8 cellular contexts compared by ENCODE assay signal in the genomic region with DNA sequence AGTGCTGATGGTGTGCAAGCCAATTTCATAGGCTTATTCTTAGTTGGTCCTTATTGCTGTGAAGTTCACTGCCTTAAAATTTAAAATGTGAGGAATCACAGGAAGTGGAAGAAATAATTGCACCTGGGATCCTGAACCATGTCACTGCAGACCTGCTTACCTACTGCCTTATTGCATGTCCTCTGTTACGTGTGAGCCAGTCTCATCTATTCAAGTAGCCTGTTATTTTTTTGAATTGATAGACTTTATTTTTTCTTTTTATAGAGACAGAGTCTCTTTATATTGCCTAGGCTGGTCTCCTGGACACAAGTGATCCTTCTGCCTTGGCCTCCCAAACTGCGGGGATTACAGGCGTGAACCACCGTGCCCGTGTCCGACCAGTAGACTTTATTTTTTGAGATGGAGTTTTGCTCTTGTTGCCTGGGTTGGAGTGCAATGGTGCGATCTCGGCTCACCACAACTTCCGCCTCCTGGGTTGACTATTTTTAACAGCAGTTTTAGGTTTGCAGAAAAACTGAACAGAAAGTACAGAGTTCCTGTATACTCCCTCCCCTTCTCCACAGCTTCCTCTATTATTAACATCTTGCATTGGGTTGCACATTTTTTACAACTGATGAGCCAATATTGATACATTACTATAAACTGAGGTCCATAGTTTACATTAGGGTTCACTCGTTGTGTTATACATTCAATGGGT. TPM values are rescaled to one million over a fixed set of nuclear protein-coding genes. Genes with fewer than 3 reads are reported as not detected.
A peak's percentile ranks its signal among the peaks of the same experiment; 100 is the strongest.
DNase-seq lines count a peak whose midpoint lies in the region; ATAC-seq and TF ChIP-seq lines count a peak whose summit lies in the region.

No MANE protein-coding gene starts in this region.

- intact Hi-C loops in dendritic cell treated with granulocyte-macrophage colony-stimulating factor and Interleukin-4, amounts not matched to agents 40 ng/mL and 50 ng/mL, for 4 days (cut with micrococcal nuclease): loop anchor here (5.0 kb wide), 1 partner anchor 165 kb away; no protein-coding TSS in a partner anchor

- peaks cover 83% of the 10 kb centered on the region for H3K27me3 ChIP-seq in OCI-LY3 (ENCODE audit: low read depth, low read length)

- H3K4me1 Mint-ChIP-seq in dendritic cell treated with granulocyte-macrophage colony-stimulating factor and Interleukin-4, amounts not matched to agents 40 ng/mL and 50 ng/mL, for 4 days (ENCODE audit: low read depth): peaks cover 79% of the 10 kb centered on the region

- peak overlapping the region; percentile 56 for H3K4me2 ChIP-seq in OCI-LY3 (ENCODE audit: low read length)

- no peak overlapping the region for H3K9ac ChIP-seq in OCI-LY3 (ENCODE audit: low read length)

- peak overlapping the region; percentile 46 for H3K4me3 Mint-ChIP-seq in dendritic cell treated with granulocyte-macrophage colony-stimulating factor and Interleukin-4, amounts not matched to agents 40 ng/mL and 50 ng/mL, for 4 days

- H3K4me1 ChIP-seq in OCI-LY3 (ENCODE audit: low read length): peaks cover 29% of the 10 kb centered on the region

- ATAC-seq in GM18870 (IDR thresholded peaks at IDR 0.05; ENCODE audit: unreplicated experiment) (peak; percentile 94), HG02852 (IDR thresholded peaks at IDR 0.05; ENCODE audit: unreplicated experiment) (peak; percentile 96)

- no peak for TF ChIP-seq CTCF in OCI-LY3 (IDR thresholded peaks at IDR 0.05; ENCODE audit: low read depth, low read length)

- H3K27ac Mint-ChIP-seq in dendritic cell treated with granulocyte-macrophage colony-stimulating factor and Interleukin-4, amounts not matched to agents 40 ng/mL and 50 ng/mL, for 4 days: peak overlapping the region; percentile 76

- peak overlapping the region; percentile 60 for H3K4me3 ChIP-seq in OCI-LY3 (ENCODE audit: low read length)

- DNase-seq in NCI-H748 treated with DMSO at 0.1 percent for 48 hours (lab: John Stamatoyannopoulos, UW) (no peak), amniotic stem cell (lab: John Stamatoyannopoulos, UW) (no peak), cerebellum (ENCODE audit: low spot score) (no peak), NCI-H1105 treated with DMSO at 0.1 percent for 48 hours (lab: John Stamatoyannopoulos, UW) (no peak)

- no peak overlapping the region for H2AFZ ChIP-seq in OCI-LY3 (ENCODE audit: low read depth, low read length)

- peaks cover 20% of the 10 kb centered on the region for H3K9me3 ChIP-seq in OCI-LY3 (ENCODE audit: insufficient read depth, low read length)

- peaks cover 36% of the 10 kb centered on the region for H4K20me1 ChIP-seq in OCI-LY3 (ENCODE audit: insufficient read depth, low read length)

- no peaks in the 10 kb centered on the region for H3K79me2 ChIP-seq in OCI-LY3 (ENCODE audit: low read length)

- H3K36me3 ChIP-seq in OCI-LY3 (replicated peaks; ENCODE audit: low read depth, low read length): peaks cover 7% of the 10 kb centered on the region

- H3K9me3 Mint-ChIP-seq in dendritic cell treated with granulocyte-macrophage colony-stimulating factor and Interleukin-4, amounts not matched to agents 40 ng/mL and 50 ng/mL, for 4 days: peaks cover 11% of the 10 kb centered on the region

- H3K27ac ChIP-seq in OCI-LY3 (ENCODE audit: low read length): no peak overlapping the region; the same call in 1 of the 2 replicates

- H3K27me3 Mint-ChIP-seq in dendritic cell treated with granulocyte-macrophage colony-stimulating factor and Interleukin-4, amounts not matched to agents 40 ng/mL and 50 ng/mL, for 4 days: no peaks in the 10 kb centered on the region

- H3K36me3 Mint-ChIP-seq in dendritic cell treated with granulocyte-macrophage colony-stimulating factor and Interleukin-4, amounts not matched to agents 40 ng/mL and 50 ng/mL, for 4 days (ENCODE audit: low read depth): no peaks in the 10 kb centered on the region

RNA-seq across cellular contexts. Expression of a gene that starts 14.0 kb away (rescaled TPM):
- 25.5 TPM for total RNA-seq in cerebellum
